1 cellular context compared by ENCODE assay signal in the genomic region with DNA sequence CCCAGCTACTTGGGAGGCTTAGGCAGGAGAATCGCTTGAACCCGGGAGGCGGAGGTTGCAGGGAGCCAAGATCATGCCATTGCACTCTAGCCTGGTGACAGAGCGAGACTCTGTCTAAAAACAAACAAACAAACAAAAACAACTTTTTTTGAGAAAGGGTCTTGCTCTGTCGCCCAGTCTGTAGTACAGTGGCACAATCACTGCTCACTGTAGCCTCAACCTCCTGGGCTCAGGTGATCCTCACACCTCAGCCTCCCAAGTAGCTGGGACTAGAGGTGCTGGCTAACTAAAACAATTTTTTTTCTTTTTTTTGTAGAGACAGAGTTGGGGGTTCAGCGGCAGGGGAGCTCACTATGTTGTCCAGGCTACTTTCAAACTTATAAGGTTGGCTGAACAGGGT. TPM values are rescaled to one million over a fixed set of nuclear protein-coding genes. Genes with fewer than 3 reads are reported as not detected.
"Had no signal": no experiment of that assay in that cellular context is flagged by ENCODE, and none has a peak within 500 bp of the region (broad histone marks: within the 10 kb centered on the region; RNA-seq: fewer than 3 reads in every experiment).

No MANE protein-coding gene starts in this region.

RNA-seq across cellular contexts. Expression of gene SHLD1, which starts 28.8 kb away (rescaled TPM):
- total RNA-seq: ascending aorta had no signal
